ENCODE assay signal across 30 cellular contexts in the genomic region with DNA sequence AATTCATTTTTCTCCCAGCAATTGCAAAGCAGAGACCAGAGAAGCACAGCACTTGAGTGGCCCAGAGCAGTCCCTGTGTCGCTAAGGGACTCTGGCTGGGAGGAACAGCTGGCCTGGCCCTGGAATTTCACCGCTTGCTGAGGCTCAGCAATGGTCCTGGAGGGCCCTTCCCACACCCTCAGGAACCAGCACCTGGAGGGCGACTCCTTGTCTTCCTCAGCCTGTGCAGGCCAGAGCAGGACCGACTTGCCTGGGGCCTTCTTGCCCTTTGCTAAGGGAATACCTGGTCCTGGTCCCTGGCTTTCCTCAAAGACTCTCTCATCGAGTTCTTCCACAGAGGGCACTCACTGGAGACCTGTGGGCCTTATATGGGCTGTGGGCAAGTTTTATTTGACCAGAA.
"Had no signal": no experiment of that assay in that cellular context is flagged by ENCODE, and none has a peak within 500 bp of the region (broad histone marks: within the 10 kb centered on the region; RNA-seq: fewer than 3 reads in every experiment).

No MANE protein-coding gene starts in this region.

- H3K27ac ChIP-seq: brain microvascular endothelial cell, PC-9, SJCRH30, SK-N-MC had no signal

- H3K27me3 ChIP-seq: brain microvascular endothelial cell, SJCRH30 had no signal

- H3K36me3 ChIP-seq: brain microvascular endothelial cell, MG63, SJCRH30 had no signal

- H3K4me3 ChIP-seq: MG63, PC-9, SJCRH30, SK-N-MC had no signal

- DNase-seq: activated CD4-positive, alpha-beta T cell treated with anti-CD3 and anti-CD28 coated beads, Interleukin-2, amount 10 ng/mL, durations not matched to agents 24 days and 14 days; activated CD4-positive, alpha-beta T cell treated with anti-CD3 and anti-CD28 coated beads, Interleukin-2, amount 50 U/mL, for 4 hours; activated CD8-positive, alpha-beta T cell treated with anti-CD3 and anti-CD28 coated beads for 36 hours; activated gamma-delta T cell treated with Interleukin-2 at 50 U/mL for 16 hours; activated naive CD4-positive, alpha-beta T cell treated with anti-CD3 and anti-CD28 coated beads for 36 hours; activated T-cell treated with anti-CD3 and anti-CD28 coated beads for 4 hours; activated T-cell treated with anti-CD3 and anti-CD28 coated beads, Interleukin-2, amount 50 U/mL, for 4 hours; amniotic stem cell; aorta; brain microvascular endothelial cell; central memory CD4-positive, alpha-beta T cell; Kasumi-1; KG1; MG63; NCI-H1048; NCI-H1105 treated with DMSO at 0.1 percent for 48 hours; NCI-H1436 treated with DMSO at 0.1 percent for 48 hours; NCI-H1694 treated with DMSO at 0.1 percent for 48 hours; NCI-H2029; NCI-H2171; NCI-H510A; NCI-H526; NCI-H748 treated with DMSO at 0.1 percent for 48 hours; NK-92 treated with Interleukin-12 subunit alpha and Interleukin-12 subunit beta, amount 100 ng/mL, for 24 hours; PC-9; SHP77; SJCRH30 had no signal

- ATAC-seq: activated CD4-positive, CD25-positive, alpha-beta regulatory T cell treated with anti-CD3 and anti-CD28 coated beads, Interleukin-2, amount 50 U/mL, for 24 hours; activated CD8-positive, alpha-beta T cell treated with anti-CD3 and anti-CD28 coated beads for 36 hours; activated naive CD4-positive, alpha-beta T cell treated with anti-CD3 and anti-CD28 coated beads, Interleukin-2, amount 50 U/mL, for 72 hours; activated T-cell treated with anti-CD3 and anti-CD28 coated beads, Interleukin-2, amount 50 U/mL, for 4 hours had no signal
